ENCODE assay signal across 23 cellular contexts in the genomic region with DNA sequence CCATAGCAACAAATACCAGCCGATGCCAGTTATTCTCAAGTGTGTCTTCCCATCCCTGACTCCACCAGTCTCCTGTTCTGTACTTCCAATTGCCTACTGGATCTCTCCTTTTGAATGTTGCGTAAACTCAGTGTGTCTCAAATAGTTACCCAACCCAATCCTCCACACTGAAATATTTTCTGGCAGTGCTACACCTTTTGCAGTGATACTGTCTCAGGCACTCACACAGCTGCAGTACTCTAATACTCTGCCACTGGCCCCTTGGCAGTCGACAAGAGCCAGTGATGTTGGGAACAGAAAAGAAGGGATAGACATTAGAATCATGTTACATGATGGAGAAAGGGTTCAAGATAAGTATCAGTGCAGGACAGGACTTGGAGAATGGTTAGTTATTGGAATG.
"Had no signal": no experiment of that assay in that cellular context is flagged by ENCODE, and none has a peak within 500 bp of the region (broad histone marks: within the 10 kb centered on the region; RNA-seq: fewer than 3 reads in every experiment).

No MANE protein-coding gene starts in this region.

- H3K9me3 ChIP-seq: SJCRH30 had no signal

- DNase-seq: KBM-7, MV-4-11, NCI-H1092, NCI-H1105 treated with DMSO at 0.1 percent for 48 hours, NCI-H1417 treated with DMSO at 0.1 percent for 48 hours, NCI-H146, NCI-H1694 treated with DMSO at 0.1 percent for 48 hours, NCI-H1930, NCI-H2081, NCI-H2107, NCI-H226, NCI-H446, NCI-H510A, NCI-H524 treated with DMSO at 0.1 percent for 48 hours, NCI-H69, NCI-H774, PC-3, SHP77 treated with DMSO at 0.1 percent for 48 hours, SJCRH30, T-helper 1 cell had no signal

- H3K4me3 ChIP-seq: SJCRH30 had no signal

- ATAC-seq: Panc1, PC-3, SK-N-SH treated with all-trans-retinoic acid at 6 μM for 48 hours had no signal

- H3K27ac ChIP-seq: RWPE1, SJCRH30 had no signal

- H3K27me3 ChIP-seq: SJCRH30 had no signal

- H3K4me1 ChIP-seq: SJCRH30 had no signal

- H3K36me3 ChIP-seq: SJCRH30 had no signal
